Comparison of ENCODE assay signal across 35 cellular contexts in genomic region chr19:30056580-30056979, GRCh38.
"Had no signal": no experiment of that assay in that cellular context is flagged by ENCODE, and none has a peak within 500 bp of the region (broad histone marks: within the 10 kb centered on the region; RNA-seq: fewer than 3 reads in every experiment).

No MANE protein-coding gene starts in this region.

- H3K36me3 ChIP-seq: MG63 had no signal

- DNase-seq: Karpas-422, Kasumi-1, KG1, MG63, MM.1S, MV-4-11, NCI-H1048, NCI-H1092, NCI-H1092 treated with DMSO at 0.1 percent for 48 hours, NCI-H1105, NCI-H1105 treated with DMSO at 0.1 percent for 48 hours, NCI-H1417, NCI-H1417 treated with DMSO at 0.1 percent for 48 hours, NCI-H1436, NCI-H1436 treated with DMSO at 0.1 percent for 48 hours, NCI-H146, NCI-H1694, NCI-H1694 treated with DMSO at 0.1 percent for 48 hours, NCI-H187, NCI-H187 treated with DMSO at 0.1 percent for 48 hours, NCI-H1930, NCI-H2029, NCI-H2029 treated with DMSO at 0.1 percent for 48 hours, NCI-H2081, NCI-H2081 treated with DMSO at 0.1 percent for 48 hours, NCI-H2107, NCI-H2171, NCI-H2171 treated with DMSO at 0.1 percent for 48 hours, NCI-H2227 treated with DMSO at 0.1 percent for 48 hours, NCI-H226, NCI-H345, NCI-H446, NCI-H446 treated with DMSO at 0.1 percent for 48 hours, NCI-H510A had no signal

- H3K27me3 ChIP-seq: MG63 had no signal

- H3K27ac ChIP-seq: KMS-11 had no signal

- H3K4me3 ChIP-seq: MG63 had no signal

- H3K9me3 ChIP-seq: MG63 had no signal
